In the genomic region with DNA sequence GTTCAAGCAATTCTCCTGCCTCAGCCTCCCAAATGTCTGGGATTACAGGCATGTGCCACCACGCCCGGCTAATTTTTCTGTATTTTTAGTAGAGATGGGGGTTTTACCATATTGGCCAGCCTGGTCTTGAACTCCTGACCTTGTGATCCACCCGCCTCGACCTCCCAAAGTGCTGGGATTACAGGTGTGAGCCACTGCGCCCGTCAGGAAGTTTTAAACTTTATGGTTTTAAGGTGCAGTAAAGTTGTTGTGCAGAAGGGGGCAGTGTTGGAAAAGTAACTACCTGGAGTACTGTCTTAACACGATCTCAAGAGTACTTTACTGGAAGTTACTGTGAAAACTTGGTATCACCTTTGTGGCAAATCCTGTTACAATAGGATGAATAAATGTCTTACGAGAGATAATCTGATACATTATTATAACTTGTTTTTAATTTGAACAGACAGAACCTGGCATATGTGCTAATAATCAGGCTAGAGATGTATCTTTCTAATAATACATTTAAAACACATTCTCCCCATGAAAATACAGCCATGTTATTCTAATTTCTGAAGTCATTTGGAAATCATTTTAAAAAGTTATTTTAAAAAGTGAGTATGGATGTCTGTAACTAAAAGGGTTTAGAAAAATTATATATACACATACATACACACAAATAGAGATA, we compare ENCODE assay signal across 1 cellular context.
TF ChIP-seq lines count a peak whose summit lies in the region.

No MANE protein-coding gene starts in this region.

TF ChIP-seq in HepG2, 621 proteins besides CTCF, POLR2A, EP300 and RAD21 (continued from another document):
- TF ChIP-seq GATAD1 (CRISPR knock-in tag; IDR thresholded peaks at IDR 0.05) (0 out of 2 replicates have a peak, but pooled peaks have one; percentile 14), RBAK (CRISPR knock-in tag; IDR thresholded peaks at IDR 0.05) (no peak), ZBTB25 (CRISPR knock-in tag; IDR thresholded peaks at IDR 0.05) (peak; percentile 62; the same call in 1 of the 2 replicates), ZGPAT (CRISPR knock-in tag; IDR thresholded peaks at IDR 0.05) (0 out of 2 replicates have a peak, but pooled peaks have one; percentile 14), ZNF558 (CRISPR knock-in tag; IDR thresholded peaks at IDR 0.05; ENCODE audit: borderline replicate concordance) (no peak), STAG1 (CRISPR knock-in tag; IDR thresholded peaks at IDR 0.05) (peak; percentile 88), ZNF614 (CRISPR knock-in tag; IDR thresholded peaks at IDR 0.05; ENCODE audit: borderline replicate concordance) (0 out of 2 replicates have a peak, but pooled peaks have one; percentile 24), ELF3 (CRISPR knock-in tag; IDR thresholded peaks at IDR 0.05) (0 out of 2 replicates have a peak, but pooled peaks have one; percentile 42), ZMYM2 (CRISPR knock-in tag; IDR thresholded peaks at IDR 0.05) (peak; percentile 70), TAF1 (CRISPR knock-in tag; IDR thresholded peaks at IDR 0.05) (no peak), PRDM4 (CRISPR knock-in tag; IDR thresholded peaks at IDR 0.05; ENCODE audit: borderline replicate concordance) (no peak), ERF (CRISPR knock-in tag; IDR thresholded peaks at IDR 0.05) (peak; percentile 57; the same call in 1 of the 2 replicates), ZNF629 (CRISPR knock-in tag; conservative IDR thresholded peaks at IDR 0.05) (peak; percentile 60), KLF16 (CRISPR knock-in tag; IDR thresholded peaks at IDR 0.05) (0 out of 4 replicates have a peak, but pooled peaks of 1 of the 2 experiments have one; percentile 40), PHF20 (CRISPR knock-in tag; IDR thresholded peaks at IDR 0.05) (no peak), ADNP (CRISPR knock-in tag; IDR thresholded peaks at IDR 0.05) (peak; percentile 38; the same call in 1 of the 2 replicates), SAP130 (CRISPR knock-in tag; IDR thresholded peaks at IDR 0.05; ENCODE audit: low read depth) (peak; percentile 7; the same call in 1 of the 2 replicates), SMC3 (IDR thresholded peaks at IDR 0.05; ENCODE audit: low read length) (peak; percentile 67; the same call in 1 of the 2 replicates), GATAD2A (CRISPR knock-in tag; IDR thresholded peaks at IDR 0.05) (peak; percentile 20; the same call in 1 of the 2 replicates), MAX (IDR thresholded peaks at IDR 0.05) (no peak), ISL2 (CRISPR knock-in tag; IDR thresholded peaks at IDR 0.05) (no peak), ZNF205 (CRISPR knock-in tag; IDR thresholded peaks at IDR 0.05) (no peak), ZNF143 (CRISPR knock-in tag; IDR thresholded peaks at IDR 0.05) (no peak)
- TF ChIP-seq, protein P1, sequence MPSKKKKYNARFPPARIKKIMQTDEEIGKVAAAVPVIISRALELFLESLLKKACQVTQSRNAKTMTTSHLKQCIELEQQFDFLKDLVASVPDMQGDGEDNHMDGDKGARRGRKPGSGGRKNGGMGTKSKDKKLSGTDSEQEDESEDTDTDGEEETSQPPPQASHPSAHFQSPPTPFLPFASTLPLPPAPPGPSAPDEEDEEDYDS (CRISPR knock-in tag; IDR thresholded peaks at IDR 0.05), result 0 out of 2 replicates have a peak, but pooled peaks have one; percentile 11
- TF ChIP-seq, protein P2, sequence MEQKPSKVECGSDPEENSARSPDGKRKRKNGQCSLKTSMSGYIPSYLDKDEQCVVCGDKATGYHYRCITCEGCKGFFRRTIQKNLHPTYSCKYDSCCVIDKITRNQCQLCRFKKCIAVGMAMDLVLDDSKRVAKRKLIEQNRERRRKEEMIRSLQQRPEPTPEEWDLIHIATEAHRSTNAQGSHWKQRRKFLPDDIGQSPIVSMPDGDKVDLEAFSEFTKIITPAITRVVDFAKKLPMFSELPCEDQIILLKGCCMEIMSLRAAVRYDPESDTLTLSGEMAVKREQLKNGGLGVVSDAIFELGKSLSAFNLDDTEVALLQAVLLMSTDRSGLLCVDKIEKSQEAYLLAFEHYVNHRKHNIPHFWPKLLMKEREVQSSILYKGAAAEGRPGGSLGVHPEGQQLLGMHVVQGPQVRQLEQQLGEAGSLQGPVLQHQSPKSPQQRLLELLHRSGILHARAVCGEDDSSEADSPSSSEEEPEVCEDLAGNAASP (CRISPR knock-in tag; IDR thresholded peaks at IDR 0.05; ENCODE audit: borderline replicate concordance), result 0 out of 2 replicates have a peak, but pooled peaks have one; percentile 24
- TF ChIP-seq, protein P3, sequence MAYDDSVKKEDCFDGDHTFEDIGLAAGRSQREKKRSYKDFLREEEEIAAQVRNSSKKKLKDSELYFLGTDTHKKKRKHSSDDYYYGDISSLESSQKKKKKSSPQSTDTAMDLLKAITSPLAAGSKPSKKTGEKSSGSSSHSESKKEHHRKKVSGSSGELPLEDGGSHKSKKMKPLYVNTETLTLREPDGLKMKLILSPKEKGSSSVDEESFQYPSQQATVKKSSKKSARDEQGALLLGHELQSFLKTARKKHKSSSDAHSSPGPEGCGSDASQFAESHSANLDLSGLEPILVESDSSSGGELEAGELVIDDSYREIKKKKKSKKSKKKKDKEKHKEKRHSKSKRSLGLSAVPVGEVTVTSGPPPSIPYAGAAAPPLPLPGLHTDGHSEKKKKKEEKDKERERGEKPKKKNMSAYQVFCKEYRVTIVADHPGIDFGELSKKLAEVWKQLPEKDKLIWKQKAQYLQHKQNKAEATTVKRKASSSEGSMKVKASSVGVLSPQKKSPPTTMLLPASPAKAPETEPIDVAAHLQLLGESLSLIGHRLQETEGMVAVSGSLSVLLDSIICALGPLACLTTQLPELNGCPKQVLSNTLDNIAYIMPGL (CRISPR knock-in tag; IDR thresholded peaks at IDR 0.05; ENCODE audit: borderline replicate concordance in 1 of 2, low read depth in 1 of 2), result 0 out of 4 replicates have a peak, but pooled peaks of 1 of the 2 experiments have one; percentile 39
